ENCODE assay signal across 9 cellular contexts in genomic region chr17:3963214-3964201, GRCh38. TPM values are rescaled to one million over a fixed set of nuclear protein-coding genes. Genes with fewer than 3 reads are reported as not detected.
DNase-seq lines count a peak whose midpoint lies in the region; ATAC-seq, FAIRE-seq and TF ChIP-seq lines count a peak whose summit lies in the region.
"Had no signal": no experiment of that assay in that cellular context is flagged by ENCODE, and none has a peak within 500 bp of the region (broad histone marks: within the 10 kb centered on the region; RNA-seq: fewer than 3 reads in every experiment).

No MANE protein-coding gene starts in this region.

- peak; percentile 51 to 91 (median 79) for DNase-seq in CD4-positive, CD25-positive, alpha-beta regulatory T cell
- peak; percentile 42 for DNase-seq in NCI-H69 (lab: John Stamatoyannopoulos, UW)
- DNase-seq in activated T-cell treated with anti-CD3 and anti-CD28 coated beads, Interleukin-2, amount 50 U/mL, for 72 hours = peak; percentile 66 to 68
- peak; percentile 80 for DNase-seq in kidney
- DNase-seq in stimulated activated CD8-positive, alpha-beta memory T cell treated with anti-CD3 and anti-CD28 coated beads, Interleukin-4, amount 100 ng/mL, for 4 hours (ENCODE audit: low read depth in 2 of 2, low spot score in 1 of 2) = peak; percentile 39 to 43
- DNase-seq in DMS153 (lab: John Stamatoyannopoulos, UW) = no peak

- peak overlapping the region; percentile 41 to 90 (median 78) for H3K27ac Mint-ChIP-seq in CD4-positive, CD25-positive, alpha-beta regulatory T cell
- peak overlapping the region; percentile 75 for H3K27ac Mint-ChIP-seq in activated T-cell treated with anti-CD3 and anti-CD28 coated beads, Interleukin-2, amount 50 U/mL, for 72 hours

- intact Hi-C loops in kidney (cut with DNase I) = no loop called here

- FAIRE-seq in kidney (lab: Jason Lieb, UNC) = no peak

- no peak overlapping the region for H3K9ac ChIP-seq in kidney (ENCODE audit: low read length in 2 of 2)

- TF ChIP-seq CTCF in kidney (IDR thresholded peaks at IDR 0.05; ENCODE audit: borderline replicate concordance, extremely low read depth, insufficient read depth) = no peak

- peaks cover 58% of the 10 kb centered on the region for H3K4me1 ChIP-seq in CD4-positive, CD25-positive, alpha-beta regulatory T cell (ENCODE audit: control insufficient read depth, insufficient read depth, low read length, poor library complexity, severe bottlenecking)
- peaks cover 0 to 7% of the 10 kb centered on the region in 2 donors for H3K4me1 ChIP-seq in kidney (ENCODE audit: control insufficient read depth in 1 of 2, insufficient read depth in 1 of 2, low read depth in 1 of 2, low read length in 2 of 2)

- H3K4me1 Mint-ChIP-seq in CD4-positive, CD25-positive, alpha-beta regulatory T cell = peaks cover 17 to 56% (median 36%) of the 10 kb centered on the region in 4 donors
- peaks cover 53% of the 10 kb centered on the region for H3K4me1 Mint-ChIP-seq in activated T-cell treated with anti-CD3 and anti-CD28 coated beads, Interleukin-2, amount 50 U/mL, for 72 hours (ENCODE audit: low read depth)

- H3K27ac ChIP-seq in CD4-positive, CD25-positive, alpha-beta regulatory T cell (ENCODE audit: insufficient read depth, low read length, poor library complexity, severe bottlenecking) = peak overlapping the region; percentile 71
- H3K27ac ChIP-seq in kidney (ENCODE audit: low read depth in 2 of 2, low read length in 2 of 2) = no peak overlapping the region

- no peaks in the 10 kb centered on the region for H3K9me3 ChIP-seq in CD4-positive, CD25-positive, alpha-beta regulatory T cell (ENCODE audit: control insufficient read depth in 2 of 2, low read length in 2 of 2)
- H3K9me3 ChIP-seq in kidney (ENCODE audit: control insufficient read depth in 1 of 2, low read length in 2 of 2) = no peaks in the 10 kb centered on the region

- H3K36me3 Mint-ChIP-seq in CD4-positive, CD25-positive, alpha-beta regulatory T cell = peaks cover 7% of the 10 kb centered on the region
- H3K36me3 Mint-ChIP-seq in activated T-cell treated with anti-CD3 and anti-CD28 coated beads, Interleukin-2, amount 50 U/mL, for 72 hours (ENCODE audit: insufficient read depth in 2 of 2) = peaks cover 0 to 1% of the 10 kb centered on the region in 2 donors

- peak overlapping the region; percentile 80 for H3K4me3 ChIP-seq in CD4-positive, CD25-positive, alpha-beta regulatory T cell (ENCODE audit: low read depth, low read length)
- H3K4me3 ChIP-seq in kidney (ENCODE audit: low read length in 2 of 2) = peak overlapping the region in 1 of 2 donors; percentile 29

- peaks cover 3% of the 10 kb centered on the region for H3K36me3 ChIP-seq in CD4-positive, CD25-positive, alpha-beta regulatory T cell (ENCODE audit: control insufficient read depth, insufficient read depth, low read length)
- no peaks in the 10 kb centered on the region for H3K36me3 ChIP-seq in kidney (ENCODE audit: control insufficient read depth in 1 of 2, insufficient read depth in 2 of 2, low read length in 2 of 2)

- peak; percentile 56 to 62 for ATAC-seq in CD4-positive, CD25-positive, alpha-beta regulatory T cell (ENCODE audit: low read depth in 2 of 2)
- ATAC-seq in GM21515 (IDR thresholded peaks at IDR 0.05; ENCODE audit: unreplicated experiment) = peak; percentile 12
- ATAC-seq in activated T-cell treated with anti-CD3 and anti-CD28 coated beads, Interleukin-2, amount 50 U/mL, for 72 hours (replicated peaks in 1 of 2) = peak; percentile 35 to 42
- ATAC-seq in GM18519 (IDR thresholded peaks at IDR 0.05; ENCODE audit: low FRiP score, unreplicated experiment) = no peak

- peak overlapping the region; percentile 91 to 96 (median 94) for H3K4me3 Mint-ChIP-seq in CD4-positive, CD25-positive, alpha-beta regulatory T cell
- H3K4me3 Mint-ChIP-seq in activated T-cell treated with anti-CD3 and anti-CD28 coated beads, Interleukin-2, amount 50 U/mL, for 72 hours = peak overlapping the region; percentile 83 to 91

- no peaks in the 10 kb centered on the region for H3K27me3 ChIP-seq in CD4-positive, CD25-positive, alpha-beta regulatory T cell (ENCODE audit: control insufficient read depth, insufficient read depth, low read length)

- no peaks in the 10 kb centered on the region for H3K9me3 Mint-ChIP-seq in CD4-positive, CD25-positive, alpha-beta regulatory T cell
- H3K9me3 Mint-ChIP-seq in activated T-cell treated with anti-CD3 and anti-CD28 coated beads, Interleukin-2, amount 50 U/mL, for 72 hours = no peaks in the 10 kb centered on the region

- no peaks in the 10 kb centered on the region for H3K27me3 Mint-ChIP-seq in CD4-positive, CD25-positive, alpha-beta regulatory T cell
- no peaks in the 10 kb centered on the region for H3K27me3 Mint-ChIP-seq in activated T-cell treated with anti-CD3 and anti-CD28 coated beads, Interleukin-2, amount 50 U/mL, for 72 hours (ENCODE audit: low read depth)

RNA-seq across cellular contexts. Expression of gene ATP2A3, which starts 0.7 kb away (rescaled TPM):
- 306 TPM for total RNA-seq in CD4-positive, CD25-positive, alpha-beta regulatory T cell
- 10 to 100 TPM; 33.5 to 49.2 (median 41.2) TPM for polyA plus RNA-seq in CD4-positive, CD25-positive, alpha-beta regulatory T cell
- 100 to 1,000 TPM; 108 to 109 TPM for total RNA-seq in activated T-cell treated with anti-CD3 and anti-CD28 coated beads, Interleukin-2, amount 50 U/mL, for 72 hours
- 52.1 TPM for total RNA-seq in kidney
- 9.4 TPM for polyA plus RNA-seq in kidney (ENCODE audit: insufficient read depth, low read depth, low replicate concordance)

RNA-seq across cellular contexts. Expression of gene P2RX1, which starts 47.2 kb away (rescaled TPM):
- total RNA-seq in CD4-positive, CD25-positive, alpha-beta regulatory T cell = 2.3 TPM
- not detected for polyA plus RNA-seq in CD4-positive, CD25-positive, alpha-beta regulatory T cell
- 1 to 10 TPM; 1.6 to 2.3 TPM for total RNA-seq in activated T-cell treated with anti-CD3 and anti-CD28 coated beads, Interleukin-2, amount 50 U/mL, for 72 hours
- total RNA-seq in kidney = 11.2 TPM
- polyA plus RNA-seq in kidney (ENCODE audit: insufficient read depth, low read depth, low replicate concordance) = 3.1 TPM
- total RNA-seq: epithelial cell of proximal tubule had no signal
